In genomic region chr11:57649826-57650738, GRCh38 we compare ENCODE assay signal across 8 cellular contexts. TPM values are rescaled to one million over a fixed set of nuclear protein-coding genes. Genes with fewer than 3 reads are reported as not detected.
DNase-seq lines count a peak whose midpoint lies in the region; ATAC-seq and TF ChIP-seq lines count a peak whose summit lies in the region.

YPEL4 (minus strand) TSS chr11:57649912; CDS start chr11:57647107, 2,805 bp downstream.

- no TSS peak for BruUV-seq in MCF 10A (replicated peaks; lab: Mats Ljungman, UMichigan)

- POLR2A ChIA-PET in MCF 10A (lab: Yijun Ruan, JAX) = interaction anchor here (0.7 to 1.1 kb wide), 3 partner anchors 16 to 81 kb away, joined by 3 to 5 read pairs (median 3); no protein-coding TSS in a partner anchor

- peaks cover 40% of the 10 kb centered on the region for H3K4me1 ChIP-seq in iPS-15b (ENCODE audit: control insufficient read depth, insufficient read depth, low read length)

- H3K4me3 ChIP-seq in AG10803 (ENCODE audit: low read length) (peak within 1 kb of the TSS; percentile 57), iPS-15b (ENCODE audit: low read depth, low read length) (peak within 1 kb of the TSS; percentile 68), skin epidermis (peak within 1 kb of the TSS; percentile 15 to 46 (median 29))

- TF ChIP-seq CTCF in AG10803 (conservative IDR thresholded peaks at IDR 0.05; ENCODE audit: low read length) (no peak), MCF 10A (IDR thresholded peaks at IDR 0.05; ENCODE audit: unreplicated experiment) (no peak)

- peaks cover 35% of the 10 kb centered on the region for H3K27me3 Mint-ChIP-seq in MCF 10A (ENCODE audit: insufficient read depth, unreplicated experiment)

- H3K27ac Mint-ChIP-seq in MCF 10A (ENCODE audit: low read depth, unreplicated experiment) = peak within 1 kb of the TSS; percentile 54

- peak within 1 kb of the TSS; percentile 50 for H3K9ac ChIP-seq in iPS-15b (ENCODE audit: low read depth, low read length)

- ATAC-seq in HG03432 (IDR thresholded peaks at IDR 0.05; ENCODE audit: unreplicated experiment) (peak; percentile 34), GM21360 (IDR thresholded peaks at IDR 0.05; ENCODE audit: unreplicated experiment) (no peak)

- H3K4me3 Mint-ChIP-seq in MCF 10A (ENCODE audit: unreplicated experiment) = peak within 1 kb of the TSS; percentile 73

- no peaks in the 10 kb centered on the region for H3K9me3 ChIP-seq in iPS-15b (ENCODE audit: control insufficient read depth, insufficient read depth, low read length)

- H3K36me3 ChIP-seq in iPS-15b (ENCODE audit: control insufficient read depth, insufficient read depth, low read length) = no peaks in the 10 kb centered on the region

- DNase-seq in AG10803 (ENCODE audit: low read depth) (peak; percentile 74), UCSD-AML1 (lab: John Stamatoyannopoulos, UW; ENCODE audit: unreplicated experiment) (peak; percentile 62), MCF 10A (ENCODE audit: unreplicated experiment) (peak; percentile 75), NCI-H526 treated with DMSO at 0.1 percent for 48 hours (lab: John Stamatoyannopoulos, UW) (no peak)

- H3K9me3 Mint-ChIP-seq in MCF 10A (ENCODE audit: unreplicated experiment) = no peaks in the 10 kb centered on the region

- peak within 1 kb of the TSS in 11 of 21 experiments; percentile 2 to 63 (median 43) for H3K27ac ChIP-seq in skin epidermis

- no peaks in the 10 kb centered on the region for H3K27me3 ChIP-seq in iPS-15b (ENCODE audit: control insufficient read depth, insufficient read depth, low read length)

- H3K36me3 Mint-ChIP-seq in MCF 10A (ENCODE audit: insufficient read depth, unreplicated experiment) = peaks cover 6% of the 10 kb centered on the region

- CTCF ChIA-PET in MCF 10A (lab: Yijun Ruan, JAX) = interaction anchor here (0.5 to 2.5 kb wide), 5 partner anchors 9 to 301 kb away, joined by 3 to 12 read pairs (median 6); partner anchors contain the start of gene UBE2L6

- H3K4me1 Mint-ChIP-seq in MCF 10A (ENCODE audit: insufficient read depth, unreplicated experiment) = peaks cover 36% of the 10 kb centered on the region

- intact Hi-C loops in MCF 10A (cut with micrococcal nuclease) = loop anchor here (5.0 kb wide), 1 partner anchor 872 kb away; no protein-coding TSS in a partner anchor

RNA-seq across cellular contexts. Expression of gene YPEL4, which starts in this region (rescaled TPM):
- 0.16 TPM in 1 of 2 replicates, not detected in the other for total RNA-seq in MCF 10A (2022)

Comparison
In these comparisons a context has a peak if more than half of its experiments do, and no peak if none do; other contexts are left out.
1. Peak in DNase-seq in MCF 10A; RNA of the gene not detected or under 1 TPM.